22 cellular contexts compared by ENCODE assay signal in the genomic region with DNA sequence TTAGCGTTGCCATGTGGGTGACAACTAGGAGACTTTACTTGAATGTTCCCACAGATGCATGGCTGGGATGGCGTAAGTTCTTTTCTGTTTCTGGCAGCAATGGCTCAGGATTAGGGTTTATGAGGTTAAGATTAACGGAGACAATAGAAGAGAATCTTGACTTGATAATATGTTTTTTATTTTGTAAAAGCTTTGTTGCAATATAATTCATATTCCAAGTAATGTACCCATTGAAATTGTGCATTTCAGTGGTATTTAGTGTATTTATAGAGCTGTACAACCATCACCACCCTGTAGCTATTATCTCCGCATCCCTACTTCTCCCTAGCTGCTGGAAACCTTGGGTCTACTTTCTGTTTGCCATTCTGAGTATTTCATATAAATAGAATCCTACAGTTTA.
"Had no signal": no experiment of that assay in that cellular context is flagged by ENCODE, and none has a peak within 500 bp of the region (broad histone marks: within the 10 kb centered on the region; RNA-seq: fewer than 3 reads in every experiment).

No MANE protein-coding gene starts in this region.

- H3K27me3 ChIP-seq: colonic mucosa, esophagus squamous epithelium, gastrocnemius medialis, heart right ventricle, left lung had no signal

- H3K36me3 ChIP-seq: colonic mucosa, heart right ventricle, left lung, lower lobe of right lung had no signal

- H3K9me3 Mint-ChIP-seq: effector memory CD8-positive, alpha-beta T cell; endodermal cell had no signal

- H3K27ac Mint-ChIP-seq: dendritic cell treated with granulocyte-macrophage colony-stimulating factor and Interleukin-4, amounts not matched to agents 40 ng/mL and 50 ng/mL, for 4 days; effector memory CD8-positive, alpha-beta T cell; endodermal cell; mesothelial cell of epicardium had no signal

- DNase-seq: colonic mucosa; cortex of kidney; effector CD8-positive, alpha-beta T cell; effector memory CD8-positive, alpha-beta T cell; endodermal cell; erythroblast; esophagus squamous epithelium; foreskin fibroblast; foreskin melanocyte; gastrocnemius medialis; glutamatergic neuron; head of caudate nucleus; heart right ventricle; hippocampal formation; left cardiac atrium; left ventricle myocardium superior; lower lobe of right lung; mesenchymal stem cell had no signal

- ATAC-seq: effector memory CD8-positive, alpha-beta T cell; esophagus mucosa; gastrocnemius medialis; heart right ventricle; left cardiac atrium; left lung; left ventricle myocardium superior; lower lobe of right lung had no signal

- H3K9me3 ChIP-seq: colonic mucosa, esophagus squamous epithelium, gastrocnemius medialis, left lung, lower lobe of right lung had no signal

- H3K27me3 Mint-ChIP-seq: dendritic cell treated with granulocyte-macrophage colony-stimulating factor and Interleukin-4, amounts not matched to agents 40 ng/mL and 50 ng/mL, for 4 days; effector memory CD8-positive, alpha-beta T cell had no signal

- H3K4me3 Mint-ChIP-seq: dendritic cell treated with granulocyte-macrophage colony-stimulating factor and Interleukin-4, amounts not matched to agents 40 ng/mL and 50 ng/mL, for 4 days; effector memory CD8-positive, alpha-beta T cell; endodermal cell; mesothelial cell of epicardium had no signal

- H3K4me1 ChIP-seq: colonic mucosa, gastrocnemius medialis, lower lobe of right lung had no signal

- H3K4me3 ChIP-seq: colonic mucosa, esophagus squamous epithelium, gastrocnemius medialis, heart right ventricle, left lung, lower lobe of right lung had no signal
